Comparison of ENCODE assay signal across 8 cellular contexts in the genomic region with DNA sequence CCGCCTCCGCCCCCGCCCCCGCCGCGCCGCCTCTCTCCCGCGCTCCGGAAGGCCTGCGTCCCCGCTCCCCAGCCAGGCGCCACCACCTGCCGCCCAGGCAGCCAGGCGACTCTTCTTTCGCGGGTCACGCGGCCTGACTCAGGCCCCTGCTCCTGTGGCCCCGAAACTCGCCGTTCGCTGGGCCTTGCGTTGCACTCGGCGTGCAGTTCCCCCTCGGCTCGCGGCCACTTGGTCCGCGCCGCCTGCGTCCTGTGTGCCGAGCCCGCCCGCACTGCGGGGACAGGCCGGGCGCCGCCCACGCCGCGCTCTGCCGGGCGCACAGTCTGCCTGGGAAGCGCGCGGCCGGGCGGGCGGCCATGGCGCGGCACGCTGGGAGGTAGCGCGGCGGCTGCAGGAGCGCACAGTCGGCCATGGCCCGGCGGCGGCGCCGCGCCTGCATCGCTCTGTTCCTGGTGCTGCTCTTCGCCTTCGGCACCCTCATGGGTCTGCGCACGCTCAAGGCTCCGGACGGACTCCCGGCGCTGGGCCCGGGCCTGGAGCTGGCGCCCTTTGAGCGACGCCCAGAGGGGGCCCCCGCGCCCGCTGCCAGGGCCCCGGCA. TPM values are rescaled to one million over a fixed set of nuclear protein-coding genes. Genes with fewer than 3 reads are reported as not detected.
A peak's percentile ranks its signal among the peaks of the same experiment; 100 is the strongest.
DNase-seq lines count a peak whose midpoint lies in the region; ATAC-seq and TF ChIP-seq lines count a peak whose summit lies in the region.

A gene with protein sequence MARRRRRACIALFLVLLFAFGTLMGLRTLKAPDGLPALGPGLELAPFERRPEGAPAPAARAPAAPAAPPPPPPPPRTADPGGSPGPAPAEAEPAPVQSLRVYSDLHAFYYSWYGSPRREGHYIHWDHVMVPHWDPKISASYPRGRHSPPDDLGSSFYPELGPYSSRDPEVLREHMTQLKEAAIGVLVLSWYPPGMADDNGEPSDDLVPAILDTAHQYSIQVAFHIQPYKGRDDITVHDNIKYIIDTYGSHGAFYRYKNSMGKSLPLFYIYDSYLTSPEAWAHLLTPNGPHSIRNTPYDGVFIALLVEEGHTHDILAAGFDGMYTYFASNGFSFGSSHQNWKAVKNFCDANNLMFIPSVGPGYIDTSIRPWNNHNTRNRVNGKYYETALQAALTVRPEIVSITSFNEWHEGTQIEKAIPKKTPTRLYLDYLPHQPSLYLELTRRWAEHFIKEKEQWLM (plus strand): TSS at position 75 of the 599 bp plus-strand sequence. CDS start 336 bp downstream, at position 411.

- H3K9me3 Mint-ChIP-seq in Caco-2 (ENCODE audit: unreplicated experiment) = no peaks in the 10 kb centered on the region

- peaks cover 13% of the 10 kb centered on the region for H3K36me3 Mint-ChIP-seq in Caco-2 (ENCODE audit: insufficient read depth, unreplicated experiment)

- POLR2A ChIA-PET in Caco-2 (lab: Charles Lee) = interaction anchor here (1.1 kb wide), 1 partner anchor 14 kb away, joined by 9 read pairs; a partner anchor contains a TSS

- peak; percentile 54 to 65 for DNase-seq in Caco-2
- peak; percentile 86 for DNase-seq in Karpas-422
- no peak for DNase-seq in breast epithelium (ENCODE audit: low spot score in 2 of 2)
- DNase-seq in iPS-NIHi7 (ENCODE audit: extremely low spot score) = peak; percentile 74

- H3K9me2 ChIP-seq in Karpas-422 (replicated peaks; ENCODE audit: insufficient read depth, low read length) (no peaks in the 10 kb centered on the region), SU-DHL-6 (replicated peaks; ENCODE audit: insufficient read depth, low read length) (no peaks in the 10 kb centered on the region)

- H3K9me3 ChIP-seq in Caco-2 (no peaks in the 10 kb centered on the region), Karpas-422 (ENCODE audit: low read length) (no peaks in the 10 kb centered on the region), SU-DHL-6 (ENCODE audit: insufficient read depth, low read length) (no peaks in the 10 kb centered on the region), breast epithelium (no peaks in the 10 kb centered on the region), skeletal muscle tissue (ENCODE audit: control insufficient read depth in 3 of 3, low read length in 3 of 3) (no peaks in the 10 kb centered on the region)

- intact Hi-C loops in Caco-2 (cut with micrococcal nuclease; ENCODE audit: unreplicated experiment) = no loop called here
- intact Hi-C loops in breast epithelium (cut with DNase I; ENCODE audit: low total_unique reads) = no loop called here

- H3K4me3 Mint-ChIP-seq in Caco-2 (ENCODE audit: unreplicated experiment) = peak within 1 kb of the TSS; percentile 78

- no peaks in the 10 kb centered on the region for H3K4me1 Mint-ChIP-seq in Caco-2 (ENCODE audit: low read depth, unreplicated experiment)

- ATAC-seq in GM19328 (IDR thresholded peaks at IDR 0.05; ENCODE audit: unreplicated experiment) = peak; percentile 57
- no peak for ATAC-seq in GM18873 (IDR thresholded peaks at IDR 0.05; ENCODE audit: low FRiP score, unreplicated experiment)

- no peak for TF ChIP-seq POLR2A in breast epithelium (IDR thresholded peaks at IDR 0.05)

- no peaks in the 10 kb centered on the region for H3K27me3 Mint-ChIP-seq in Caco-2 (ENCODE audit: insufficient read depth, unreplicated experiment)

- H4K20me1 ChIP-seq in Karpas-422 (ENCODE audit: insufficient read depth, low read depth, low read length) (peaks cover 6% of the 10 kb centered on the region; the same call in 1 of the 2 replicates), SU-DHL-6 (ENCODE audit: low read depth, low read length) (no peaks in the 10 kb centered on the region)

- H3K9ac ChIP-seq in Karpas-422 (ENCODE audit: low read length) (peak within 1 kb of the TSS; percentile 98), SU-DHL-6 (ENCODE audit: low read length) (peak within 1 kb of the TSS; percentile 86), skeletal muscle tissue (ENCODE audit: low read depth in 1 of 3, low read length in 3 of 3) (peak within 1 kb of the TSS in 1 of 3 donors; percentile 69)

- H3K27ac ChIP-seq in Karpas-422 (ENCODE audit: low read length) (peak within 1 kb of the TSS; percentile 34; the same call in 1 of the 2 replicates), SU-DHL-6 (ENCODE audit: low read depth, low read length) (peak within 1 kb of the TSS; percentile 41; the same call in 1 of the 2 replicates), breast epithelium (peak within 1 kb of the TSS in 1 of 2 donors; percentile 48), skeletal muscle tissue (ENCODE audit: low read depth, low read length) (no peak within 1 kb of the TSS)

- CTCF ChIA-PET in Caco-2 (lab: Charles Lee) = interaction anchor here (0.5 kb wide), 1 partner anchor 14 kb away, joined by 4 read pairs; a partner anchor contains a TSS

- H3K27me3 ChIP-seq in Caco-2 (replicated peaks; ENCODE audit: control insufficient read depth, insufficient read depth, low read length) = no peaks in the 10 kb centered on the region
- H3K27me3 ChIP-seq in Karpas-422 (ENCODE audit: low read length) = no peaks in the 10 kb centered on the region
- H3K27me3 ChIP-seq in SU-DHL-6 (ENCODE audit: low read length) = no peaks in the 10 kb centered on the region
- H3K27me3 ChIP-seq in breast epithelium = no peaks in the 10 kb centered on the region
- peaks cover 0 to 6% (median 0%) of the 10 kb centered on the region in 3 donors for H3K27me3 ChIP-seq in skeletal muscle tissue (ENCODE audit: control insufficient read depth in 3 of 3, insufficient read depth in 3 of 3, low read length in 3 of 3)

- peak within 1 kb of the TSS; percentile 89; the same call in 1 of the 2 replicates for H2AFZ ChIP-seq in Karpas-422 (ENCODE audit: low read length)
- peak within 1 kb of the TSS; percentile 91 for H2AFZ ChIP-seq in SU-DHL-6 (ENCODE audit: low read depth, low read length, severe bottlenecking)

- H3K36me3 ChIP-seq in Caco-2 (ENCODE audit: control insufficient read depth, insufficient read depth, low read length) (no peaks in the 10 kb centered on the region), Karpas-422 (ENCODE audit: insufficient read depth, low read length) (peaks cover 16% of the 10 kb centered on the region), SU-DHL-6 (ENCODE audit: low read length) (no peaks in the 10 kb centered on the region), breast epithelium (no peaks in the 10 kb centered on the region), skeletal muscle tissue (ENCODE audit: control insufficient read depth in 3 of 3, insufficient read depth in 3 of 3, low read length in 3 of 3) (peaks cover 0 to 2% (median 0%) of the 10 kb centered on the region in 3 donors)

- BruUV-seq in Caco-2 (replicated peaks; lab: Mats Ljungman, UMichigan) = no TSS peak

- peaks cover 23% of the 10 kb centered on the region for H3K79me2 ChIP-seq in Karpas-422 (ENCODE audit: low read length)
- H3K79me2 ChIP-seq in SU-DHL-6 (ENCODE audit: insufficient read depth, low read length) = peaks cover 6% of the 10 kb centered on the region

- H3K4me3 ChIP-seq in Caco-2 (ENCODE audit: low read depth, low read length) (peak within 1 kb of the TSS; percentile 71), Karpas-422 (ENCODE audit: low read length) (peak within 1 kb of the TSS; percentile 85), SU-DHL-6 (ENCODE audit: insufficient read depth, low read length, poor library complexity, severe bottlenecking) (peak within 1 kb of the TSS; percentile 76), breast epithelium (peak within 1 kb of the TSS; percentile 47 to 84 (median 61)), skeletal muscle tissue (ENCODE audit: low read length in 3 of 3) (peak within 1 kb of the TSS; percentile 43 to 75 (median 73))

- peak within 1 kb of the TSS; percentile 99 for H3K4me2 ChIP-seq in Karpas-422 (ENCODE audit: low read depth, low read length, poor library complexity, severe bottlenecking)
- peak within 1 kb of the TSS; percentile 90 for H3K4me2 ChIP-seq in SU-DHL-6 (ENCODE audit: low read depth, low read length, poor library complexity, severe bottlenecking)

- TF ChIP-seq CTCF in Caco-2 (IDR thresholded peaks at IDR 0.05; ENCODE audit: insufficient read depth in 1 of 2, low read depth in 1 of 2, low read length in 1 of 2, severe bottlenecking in 1 of 2, unreplicated experiment in 1 of 2) = no peak
- TF ChIP-seq CTCF in SU-DHL-6 (IDR thresholded peaks at IDR 0.05; ENCODE audit: insufficient read depth, low read length, poor library complexity, severe bottlenecking) = no peak
- no peak for TF ChIP-seq CTCF in breast epithelium (IDR thresholded peaks at IDR 0.05)

- no peaks in the 10 kb centered on the region for H3F3A ChIP-seq in SU-DHL-6 (ENCODE audit: insufficient read depth)

- H3K27ac Mint-ChIP-seq in Caco-2 (ENCODE audit: unreplicated experiment) = no peak within 1 kb of the TSS

- no peaks in the 10 kb centered on the region; the same call in 1 of the 2 replicates for H3K4me1 ChIP-seq in Caco-2
- H3K4me1 ChIP-seq in Karpas-422 (ENCODE audit: low read length) = peaks cover 19% of the 10 kb centered on the region
- peaks cover 6 to 7% of the 10 kb centered on the region in 2 donors for H3K4me1 ChIP-seq in breast epithelium
- peaks cover 8 to 13% (median 10%) of the 10 kb centered on the region in 3 donors for H3K4me1 ChIP-seq in skeletal muscle tissue (ENCODE audit: control insufficient read depth in 3 of 3, insufficient read depth in 3 of 3, low read length in 3 of 3)

RNA-seq across cellular contexts. Expression of the gene that starts here (rescaled TPM):
- total RNA-seq in Caco-2 (2022) = 24.8 and 25.9 TPM in 2 replicates
- total RNA-seq in Karpas-422 (2014; rRNA removed; shearing (Covaris generic); ENCODE audit: low replicate concordance) = 27.8 and 31.6 TPM in 2 replicates
- 1 to 10 TPM in 2 of 3 donors, under 1 TPM in 1; 0.64 to 3.7 (median 2.9) TPM for total RNA-seq in breast epithelium
- total RNA-seq in skeletal muscle tissue = 2.1 TPM

Comparison
In these comparisons a context has a peak if more than half of its experiments do, and no peak if none do; other contexts are left out.
1. DNase-seq: peak in Caco-2 (2 of 2), Karpas-422 (single experiment) and iPS-NIHi7 (single experiment); none in breast epithelium (0 of 2).
2. Peak in every context shown above with its lines, with median percentiles within 50 percentile points of each other: H3K4me3 ChIP-seq.